Comparison of ENCODE assay signal across 1 cellular context in genomic region chr16:18309159-18309558, GRCh38. TPM values are rescaled to one million over a fixed set of nuclear protein-coding genes. Genes with fewer than 3 reads are reported as not detected.
"Had no signal": no experiment of that assay in that cellular context is flagged by ENCODE, and none has a peak within 500 bp of the region (broad histone marks: within the 10 kb centered on the region; RNA-seq: fewer than 3 reads in every experiment).

No MANE protein-coding gene starts in this region.

RNA-seq across cellular contexts. Expression of gene NPIPA8, which starts 27.4 kb away (rescaled TPM):
- total RNA-seq: GM12878 had no signal
